Comparison of ENCODE assay signal across 24 cellular contexts in genomic region chr12:3624273-3624672, GRCh38.
"Had no signal": no experiment of that assay in that cellular context is flagged by ENCODE, and none has a peak within 500 bp of the region (broad histone marks: within the 10 kb centered on the region; RNA-seq: fewer than 3 reads in every experiment).

No MANE protein-coding gene starts in this region.

- H3K4me2 ChIP-seq: hepatocyte, smooth muscle cell had no signal

- H2AFZ ChIP-seq: hepatocyte had no signal

- H3K9me3 ChIP-seq: colonic mucosa, esophagus muscularis mucosa, gastroesophageal sphincter, heart left ventricle, mucosa of descending colon, ovary, right atrium auricular region, stomach, thyroid gland, vagina had no signal

- H3K27me3 ChIP-seq: colonic mucosa, esophagus muscularis mucosa, gastroesophageal sphincter, heart left ventricle, ovary, right atrium auricular region, stomach, thyroid gland, vagina had no signal

- H3K27ac ChIP-seq: colonic mucosa, esophagus muscularis mucosa, foreskin keratinocyte, gastroesophageal sphincter, heart left ventricle, hepatocyte, ovary, right atrium auricular region, stomach, thyroid gland, vagina had no signal

- H3K36me3 ChIP-seq: colonic mucosa, ovary, right atrium auricular region, thyroid gland, vagina had no signal

- H3K79me2 ChIP-seq: hepatocyte had no signal

- DNase-seq: colonic mucosa; dermis blood vessel endothelial cell; effector memory CD4-positive, alpha-beta T cell; foreskin keratinocyte; heart left ventricle; kidney; mucosa of descending colon; naive B cell; ovary; stimulated activated CD4-positive, alpha-beta T cell treated with anti-CD3 and anti-CD28 coated beads, Interleukin-12 subunit alpha, Interleukin-12 subunit beta, amount 100 ng/mL, for 4 hours; stimulated activated CD4-positive, alpha-beta T cell treated with anti-CD3 and anti-CD28 coated beads, Interleukin-1b, Interleukin-23, amount 100 ng/mL, for 48 hours; stimulated activated CD4-positive, alpha-beta T cell treated with anti-CD3 and anti-CD28 coated beads, Interleukin-4, amount 100 ng/mL, for 1 hour; stimulated activated CD8-positive, alpha-beta memory T cell treated with anti-CD3 and anti-CD28 coated beads, Interleukin-4, amount 100 ng/mL, for 48 hours; stimulated activated naive CD4-positive, alpha-beta T cell treated with Interleukin-2 at 50 U/mL for 16 hours; stomach; thyroid gland; trophoblast cell had no signal

- H3K4me1 ChIP-seq: colonic mucosa, esophagus muscularis mucosa, foreskin keratinocyte, thyroid gland, vagina had no signal

- H3K4me3 ChIP-seq: colonic mucosa, esophagus muscularis mucosa, gastroesophageal sphincter, heart left ventricle, hepatocyte, lung, mucosa of descending colon, ovary, right atrium auricular region, smooth muscle cell, stomach, thyroid gland, vagina had no signal
